ENCODE assay signal across 10 cellular contexts in the genomic region with DNA sequence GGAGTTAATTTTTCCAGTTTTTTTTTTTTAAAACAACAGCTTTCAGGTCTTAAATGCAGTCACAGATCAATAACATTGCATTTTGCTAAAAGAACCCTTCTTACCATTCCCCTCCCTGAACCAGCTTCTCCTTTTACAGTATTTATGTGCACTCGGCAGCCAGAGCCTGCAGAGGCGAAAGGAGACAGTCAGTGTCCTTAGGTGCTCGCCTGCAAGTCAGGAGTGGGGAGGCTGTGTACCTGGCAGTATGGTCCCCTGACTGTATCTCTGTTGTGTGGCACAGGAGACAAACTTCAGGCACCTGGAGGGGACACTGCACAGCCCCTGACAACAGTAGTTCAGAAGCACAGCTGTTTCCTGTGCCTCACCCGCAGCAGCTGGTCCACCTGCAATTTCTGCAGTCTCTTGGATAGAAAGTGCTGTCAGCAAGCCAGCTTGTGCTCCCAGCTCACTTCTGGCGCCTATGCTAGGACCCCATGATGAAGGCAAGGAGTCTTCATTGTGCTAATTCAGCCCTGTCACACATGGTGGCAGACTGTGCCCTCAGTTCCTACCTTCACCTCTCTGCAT.
DNase-seq lines count a peak whose midpoint lies in the region; ATAC-seq and TF ChIP-seq lines count a peak whose summit lies in the region.
"Had no signal": no experiment of that assay in that cellular context is flagged by ENCODE, and none has a peak within 500 bp of the region (broad histone marks: within the 10 kb centered on the region; RNA-seq: fewer than 3 reads in every experiment).

No MANE protein-coding gene starts in this region.

- TF ChIP-seq POLR2A in spleen (IDR thresholded peaks at IDR 0.05) = no peak

- no peaks in the 10 kb centered on the region for H3K9me3 ChIP-seq in BLaER1
- no peaks in the 10 kb centered on the region for H3K9me3 ChIP-seq in spleen
- H3K9me3 ChIP-seq: lower lobe of right lung had no signal

- intact Hi-C loops in spleen (cut with DNase I; ENCODE audit: low total_unique reads) = no loop called here

- ATAC-seq in GM19035 (IDR thresholded peaks at IDR 0.05; ENCODE audit: unreplicated experiment) (peak; percentile 66), HG03025 (IDR thresholded peaks at IDR 0.05; ENCODE audit: low FRiP score, unreplicated experiment) (peak; percentile 77), GM21526 (IDR thresholded peaks at IDR 0.05; ENCODE audit: low FRiP score, unreplicated experiment) (no peak)
- ATAC-seq: lower lobe of right lung had no signal

- TF ChIP-seq CTCF in spleen (IDR thresholded peaks at IDR 0.05 in 8 of 11, conservative IDR thresholded peaks at IDR 0.05 in 3 of 11) = no peak

- H3K4me3 ChIP-seq in BLaER1 = no peak overlapping the region
- H3K4me3 ChIP-seq in spleen = no peak overlapping the region
- H3K4me3 ChIP-seq: lower lobe of right lung had no signal

- H3K36me3 ChIP-seq in BLaER1 (no peaks in the 10 kb centered on the region), spleen (no peaks in the 10 kb centered on the region)
- H3K36me3 ChIP-seq: lower lobe of right lung had no signal

- peak; percentile 7 for DNase-seq in NCI-H2029 (lab: John Stamatoyannopoulos, UW)
- DNase-seq in spleen = no peak
- DNase-seq in HuH-7 (ENCODE audit: low spot score) = no peak
- no peak for DNase-seq in T1000 (lab: John Stamatoyannopoulos, UW)
- DNase-seq: activated T-cell treated with anti-CD3 and anti-CD28 coated beads for 4 hours, lower lobe of right lung had no signal

- WGBS in spleen, 5 donors = 34 to 48% (median 44%) methylated on average over 3 to 5 of the region's 5 CpGs

- H3K27ac ChIP-seq in BLaER1 (no peak overlapping the region), spleen (no peak overlapping the region)
- H3K27ac ChIP-seq: lower lobe of right lung had no signal

- H3K4me1 ChIP-seq in BLaER1 (peaks cover 25% of the 10 kb centered on the region), spleen (no peaks in the 10 kb centered on the region)
- H3K4me1 ChIP-seq: lower lobe of right lung had no signal

- no peaks in the 10 kb centered on the region for H4K20me1 ChIP-seq in BLaER1

- H3K27me3 ChIP-seq in BLaER1 = no peaks in the 10 kb centered on the region
- H3K27me3 ChIP-seq in spleen (replicated peaks in 1 of 7) = peaks cover 0 to 5% (median 0%) of the 10 kb centered on the region in 7 donors

- H3K4me2 ChIP-seq in BLaER1 = peak overlapping the region; percentile 58

- no peak overlapping the region for H3K9ac ChIP-seq in BLaER1
